In genomic region chr2:128318776-128319456, GRCh38 we compare ENCODE assay signal across 8 cellular contexts. TPM values are rescaled to one million over a fixed set of nuclear protein-coding genes. Genes with fewer than 3 reads are reported as not detected.
A peak's percentile ranks its signal among the peaks of the same experiment; 100 is the strongest.
DNase-seq lines count a peak whose midpoint lies in the region; ATAC-seq, FAIRE-seq and TF ChIP-seq lines count a peak whose summit lies in the region.

TSS of gene HS6ST1 (minus strand) at chr2:128318868. CDS start at chr2:128318563, 305 bp downstream.

- peak within 1 kb of the TSS; percentile 88 for H3K4me2 ChIP-seq in A549

- no peak for TF ChIP-seq RAD21 in A549 (conservative IDR thresholded peaks at IDR 0.05 in 1 of 2, IDR thresholded peaks at IDR 0.05 in 1 of 2)

- H3K4me1 ChIP-seq in A549 = peaks cover 20% of the 10 kb centered on the region

- H3K9me3 ChIP-seq in A549 = no peaks in the 10 kb centered on the region

- CTCF ChIA-PET in A549 (lab: Yijun Ruan, JAX) = no interaction called here

- peak within 1 kb of the TSS; percentile 59 to 94 for H3K27ac ChIP-seq in A549

- TF ChIP-seq CTCF in A549 (IDR thresholded peaks at IDR 0.05) = no peak

- TF ChIP-seq POLR2A in A549 (IDR thresholded peaks at IDR 0.05; ENCODE audit: low read length) = peak; percentile 82

- no peak for FAIRE-seq in A549 (lab: Jason Lieb, UNC)

- DNase-seq in A549 (ENCODE audit: low read depth in 1 of 2, low spot score in 1 of 2) (peak; percentile 60 to 76), NCI-H2227 (lab: John Stamatoyannopoulos, UW; ENCODE audit: unreplicated experiment) (peak; percentile 95), islet precursor cell (peak; percentile 90)
- DNase-seq in central memory CD4-positive, alpha-beta T cell = peak; percentile 84
- DNase-seq in stimulated activated CD4-positive, alpha-beta T cell treated with anti-CD3 and anti-CD28 coated beads, Interleukin-12 subunit alpha, Interleukin-12 subunit beta, amount 100 ng/mL, for 4 hours = peak; percentile 91

- ATAC-seq in A549 = peak; percentile 62 to 74
- ATAC-seq in GM18519 (IDR thresholded peaks at IDR 0.05; ENCODE audit: low FRiP score, unreplicated experiment) = peak; percentile 49
- peak; percentile 57 for ATAC-seq in HG03039 (IDR thresholded peaks at IDR 0.05; ENCODE audit: unreplicated experiment)
- ATAC-seq in activated CD4-positive, CD25-positive, alpha-beta regulatory T cell treated with anti-CD3 and anti-CD28 coated beads, Interleukin-2, amount 50 U/mL, for 24 hours = peak; percentile 82 to 84

- POLR2A ChIA-PET in A549 (lab: Yijun Ruan, JAX) = no interaction called here

- peak within 1 kb of the TSS; percentile 54 for H3K4me3 ChIP-seq in A549

- no peak for TF ChIP-seq EP300 in A549 (IDR thresholded peaks at IDR 0.05)

- 17% methylated on average over 6 of the region's 84 CpGs for WGBS in A549 (ENCODE audit: missing lambda C conversion rate)

TF ChIP-seq in A549, 52 proteins besides CTCF, POLR2A, EP300 and RAD21:
- TF ChIP-seq SMC3 (IDR thresholded peaks at IDR 0.05) (0 out of 3 replicates have a peak, but pooled peaks have one; percentile 16), MYC (IDR thresholded peaks at IDR 0.05; ENCODE audit: borderline replicate concordance, low read length) (no peak), MAFK (IDR thresholded peaks at IDR 0.05; ENCODE audit: partially characterized antibody) (no peak), GATA3 (IDR thresholded peaks at IDR 0.05; ENCODE audit: borderline replicate concordance) (no peak), JUNB (IDR thresholded peaks at IDR 0.05) (no peak), ATOH8 (CRISPR knock-in tag; IDR thresholded peaks at IDR 0.05; ENCODE audit: low read depth) (no peak), JUN (IDR thresholded peaks at IDR 0.05) (no peak; a peak in 1 of 5 replicates)

RNA-seq across cellular contexts. Expression of gene HS6ST1, which starts in this region (rescaled TPM):
- polyA plus RNA-seq in A549 (2011; rRNA removed) (3.8 and 5.6 TPM in 2 replicates), A549 (2017; fragmentation: RNase III; extraction: RNeasy Plus Mini Kit Qiagen cat#74134 plus additional on column Dnase treatment) (10.5 to 11.9 TPM (median 11.6 TPM) in 3 replicates)
- 5.8 and 9.7 TPM in 2 replicates for polyA plus RNA-seq in A549 (2012; cell fraction: cytosol; rRNA removed)
- polyA plus RNA-seq in A549 (2012; cell fraction: nucleus; rRNA removed) = 10.0 and 11.0 TPM in 2 replicates
- polyA minus RNA-seq in A549 (2011; rRNA and poly(A)+ RNA removed) = 6.0 and 6.7 TPM in 2 replicates

Comparison
In these comparisons a context has a peak if more than half of its experiments do, and no peak if none do; other contexts are left out.
1. Peak in every context shown above with its lines: DNase-seq, ATAC-seq, H3K4me3 ChIP-seq and H3K27ac ChIP-seq.